ENCODE assay signal across 14 cellular contexts in genomic region chr16:53482123-53482522, GRCh38. TPM values are rescaled to one million over a fixed set of nuclear protein-coding genes. Genes with fewer than 3 reads are reported as not detected.
DNase-seq lines count a peak whose midpoint lies in the region; ATAC-seq and TF ChIP-seq lines count a peak whose summit lies in the region.
"Had no signal": no experiment of that assay in that cellular context is flagged by ENCODE, and none has a peak within 500 bp of the region (broad histone marks: within the 10 kb centered on the region; RNA-seq: fewer than 3 reads in every experiment).

No MANE protein-coding gene starts in this region.

- no peaks in the 10 kb centered on the region for H3K27me3 Mint-ChIP-seq in CD8-positive, alpha-beta memory T cell
- no peaks in the 10 kb centered on the region for H3K27me3 Mint-ChIP-seq in activated naive CD8-positive, alpha-beta T cell treated with anti-CD3 and anti-CD28 coated beads, Interleukin-2, amount 10 ng/mL, durations not matched to agents 7 days and 5 days
- H3K27me3 Mint-ChIP-seq in naive thymus-derived CD4-positive, alpha-beta T cell, result no peaks in the 10 kb centered on the region

- peaks cover 86% of the 10 kb centered on the region for H3K36me3 ChIP-seq in CD8-positive, alpha-beta memory T cell (ENCODE audit: insufficient read depth, low read length)
- peaks cover 59 to 99% (median 64%) of the 10 kb centered on the region in 3 experiments for H3K36me3 ChIP-seq in naive thymus-derived CD4-positive, alpha-beta T cell (ENCODE audit: control insufficient read depth in 2 of 3, insufficient read depth in 3 of 3, low read length in 3 of 3)
- H3K36me3 ChIP-seq in SJCRH30 (peaks cover 58% of the 10 kb centered on the region), uterus (no peaks in the 10 kb centered on the region)

- H3K9me3 Mint-ChIP-seq in CD8-positive, alpha-beta memory T cell, result peaks cover 22 to 34% (median 27%) of the 10 kb centered on the region in 5 donors
- H3K9me3 Mint-ChIP-seq in activated naive CD8-positive, alpha-beta T cell treated with anti-CD3 and anti-CD28 coated beads, Interleukin-2, amount 10 ng/mL, durations not matched to agents 7 days and 5 days, result peaks cover 24% of the 10 kb centered on the region
- H3K9me3 Mint-ChIP-seq in naive thymus-derived CD4-positive, alpha-beta T cell, result peaks cover 0 to 46% (median 20%) of the 10 kb centered on the region in 11 donors

- intact Hi-C loops in naive thymus-derived CD4-positive, alpha-beta T cell (cut with micrococcal nuclease), result no loop called here
- intact Hi-C loops in uterus (cut with DNase I; ENCODE audit: low total_unique reads), result no loop called here

- H3K27ac ChIP-seq in CD8-positive, alpha-beta memory T cell (ENCODE audit: low read depth, low read length), result no peak overlapping the region
- no peak overlapping the region for H3K27ac ChIP-seq in naive thymus-derived CD4-positive, alpha-beta T cell (ENCODE audit: low read depth, low read length)
- H3K27ac ChIP-seq in SJCRH30 (no peak overlapping the region), uterus (no peak overlapping the region)
- H3K27ac ChIP-seq: foreskin keratinocyte had no signal

- TF ChIP-seq CTCF in NB4 (IDR thresholded peaks at IDR 0.05; ENCODE audit: low read depth, low read length), result no peak
- no peak for TF ChIP-seq CTCF in uterus (IDR thresholded peaks at IDR 0.05)

- H3K36me3 Mint-ChIP-seq in CD8-positive, alpha-beta memory T cell, result peaks cover 49 to 97% (median 71%) of the 10 kb centered on the region in 3 donors
- H3K36me3 Mint-ChIP-seq in activated naive CD8-positive, alpha-beta T cell treated with anti-CD3 and anti-CD28 coated beads, Interleukin-2, amount 10 ng/mL, durations not matched to agents 7 days and 5 days, result peaks cover 91% of the 10 kb centered on the region
- H3K36me3 Mint-ChIP-seq in naive thymus-derived CD4-positive, alpha-beta T cell, result peaks cover 48 to 94% (median 89%) of the 10 kb centered on the region in 5 donors

- peaks cover 10% of the 10 kb centered on the region for H3K9me3 ChIP-seq in CD8-positive, alpha-beta memory T cell (ENCODE audit: low read length)
- peaks cover 8 to 19% (median 11%) of the 10 kb centered on the region in 3 experiments for H3K9me3 ChIP-seq in naive thymus-derived CD4-positive, alpha-beta T cell (ENCODE audit: control insufficient read depth in 2 of 3, low read length in 3 of 3)
- H3K9me3 ChIP-seq in SJCRH30 (replicated peaks) (no peaks in the 10 kb centered on the region), uterus (no peaks in the 10 kb centered on the region)

- CTCF ChIA-PET in CD8-positive, alpha-beta memory T cell (lab: Charles Lee), result no interaction called here
- CTCF ChIA-PET in naive thymus-derived CD4-positive, alpha-beta T cell (lab: Charles Lee), result no interaction called here

- no peaks in the 10 kb centered on the region for H3K27me3 ChIP-seq in CD8-positive, alpha-beta memory T cell (ENCODE audit: insufficient read depth, low read length, poor library complexity, severe bottlenecking)
- H3K27me3 ChIP-seq in naive thymus-derived CD4-positive, alpha-beta T cell (ENCODE audit: control insufficient read depth in 2 of 2, insufficient read depth in 2 of 2, low read length in 2 of 2), result no peaks in the 10 kb centered on the region
- H3K27me3 ChIP-seq in SJCRH30 (no peaks in the 10 kb centered on the region), uterus (no peaks in the 10 kb centered on the region)
- H3K27me3 ChIP-seq: foreskin keratinocyte had no signal

- TF ChIP-seq POLR2A in NB4 (IDR thresholded peaks at IDR 0.05; ENCODE audit: extremely low read depth, insufficient read length), result no peak
- no peak for TF ChIP-seq POLR2A in uterus (IDR thresholded peaks at IDR 0.05)

- POLR2A ChIA-PET in CD8-positive, alpha-beta memory T cell (lab: Charles Lee), result no interaction called here
- POLR2A ChIA-PET in activated naive CD8-positive, alpha-beta T cell treated with anti-CD3 and anti-CD28 coated beads, Interleukin-2, amount 10 ng/mL, durations not matched to agents 7 days and 5 days (lab: Charles Lee), result interaction anchor here (1.1 to 1.5 kb wide), 4 partner anchors 12 to 45 kb away, joined by 3 to 5 read pairs (median 4); no protein-coding TSS in a partner anchor
- POLR2A ChIA-PET in naive thymus-derived CD4-positive, alpha-beta T cell (lab: Charles Lee), result interaction anchor here (0.8 to 5.7 kb wide), 5 partner anchors 8 to 45 kb away, joined by 3 to 35 read pairs (median 4); partner anchors contain the start of gene RBL2

- H3K4me3 ChIP-seq in CD8-positive, alpha-beta memory T cell (ENCODE audit: low read length), result no peak overlapping the region
- H3K4me3 ChIP-seq in NB4 (ENCODE audit: low read depth, low read length) (no peak overlapping the region), SJCRH30 (no peak overlapping the region), uterus (no peak overlapping the region)
- no peak overlapping the region for H3K4me3 ChIP-seq in naive thymus-derived CD4-positive, alpha-beta T cell (ENCODE audit: low read length)

- no peak overlapping the region for H3K4me3 Mint-ChIP-seq in CD8-positive, alpha-beta memory T cell
- H3K4me3 Mint-ChIP-seq in activated naive CD8-positive, alpha-beta T cell treated with anti-CD3 and anti-CD28 coated beads, Interleukin-2, amount 10 ng/mL, durations not matched to agents 7 days and 5 days, result no peak overlapping the region
- peak overlapping the region in 2 of 10 donors; percentile 32 to 33 for H3K4me3 Mint-ChIP-seq in naive thymus-derived CD4-positive, alpha-beta T cell

- peaks cover 19 to 57% (median 39%) of the 10 kb centered on the region in 3 donors for H3K4me1 Mint-ChIP-seq in CD8-positive, alpha-beta memory T cell
- H3K4me1 Mint-ChIP-seq in activated naive CD8-positive, alpha-beta T cell treated with anti-CD3 and anti-CD28 coated beads, Interleukin-2, amount 10 ng/mL, durations not matched to agents 7 days and 5 days, result peaks cover 15% of the 10 kb centered on the region
- peaks cover 15 to 64% (median 38%) of the 10 kb centered on the region in 7 donors for H3K4me1 Mint-ChIP-seq in naive thymus-derived CD4-positive, alpha-beta T cell

- H3K4me1 ChIP-seq in CD8-positive, alpha-beta memory T cell (ENCODE audit: insufficient read depth, low read length), result peaks cover 11% of the 10 kb centered on the region
- H3K4me1 ChIP-seq in naive thymus-derived CD4-positive, alpha-beta T cell (ENCODE audit: control insufficient read depth in 2 of 2, insufficient read depth in 2 of 2, low read length in 2 of 2), result peaks cover 3 to 4% of the 10 kb centered on the region in 2 donors
- H3K4me1 ChIP-seq in SJCRH30 (no peaks in the 10 kb centered on the region), uterus (no peaks in the 10 kb centered on the region)
- H3K4me1 ChIP-seq: foreskin keratinocyte had no signal

- DNase-seq in CD8-positive, alpha-beta memory T cell, result no peak
- DNase-seq in NB4 (ENCODE audit: low read depth) (peak; percentile 85), SJCRH30 (no peak), uterus (no peak)
- DNase-seq in activated naive CD8-positive, alpha-beta T cell treated with anti-CD3 and anti-CD28 coated beads, Interleukin-2, amount 10 ng/mL, durations not matched to agents 7 days and 5 days, result no peak
- DNase-seq in naive thymus-derived CD4-positive, alpha-beta T cell, result no peak
- DNase-seq: activated CD4-positive, alpha-beta T cell treated with anti-CD3 and anti-CD28 coated beads, Interleukin-2, amount 50 U/mL, for 1 hour; amniotic stem cell; C1 segment of cervical spinal cord; cortex of kidney; foreskin keratinocyte; stimulated activated CD4-positive, alpha-beta T cell treated with anti-CD3 and anti-CD28 coated beads, Interleukin-1b, Interleukin-23, amount 100 ng/mL, for 48 hours had no signal

- ATAC-seq in activated naive CD8-positive, alpha-beta T cell treated with anti-CD3 and anti-CD28 coated beads, Interleukin-2, amount 10 ng/mL, durations not matched to agents 7 days and 5 days (ENCODE audit: low read depth), result no peak
- peak; percentile 86 for ATAC-seq in naive thymus-derived CD4-positive, alpha-beta T cell
- no peak for ATAC-seq in HG03045 (IDR thresholded peaks at IDR 0.05; ENCODE audit: unreplicated experiment)
- no peak for ATAC-seq in GM21576 (IDR thresholded peaks at IDR 0.05; ENCODE audit: unreplicated experiment)
- ATAC-seq: foreskin keratinocyte had no signal

- H3K27ac Mint-ChIP-seq in CD8-positive, alpha-beta memory T cell, result peak overlapping the region in 7 of 8 donors; percentile 3 to 79 (median 54)
- peak overlapping the region; percentile 26 for H3K27ac Mint-ChIP-seq in activated naive CD8-positive, alpha-beta T cell treated with anti-CD3 and anti-CD28 coated beads, Interleukin-2, amount 10 ng/mL, durations not matched to agents 7 days and 5 days
- H3K27ac Mint-ChIP-seq in naive thymus-derived CD4-positive, alpha-beta T cell, result peak overlapping the region in 8 of 9 donors; percentile 36 to 90 (median 78)

RNA-seq across cellular contexts. Expression of gene AKTIP, which starts 20.9 kb away (rescaled TPM):
- 10 to 100 TPM; 30.0 to 31.5 TPM for total RNA-seq in CD8-positive, alpha-beta memory T cell
- polyA plus RNA-seq in CD8-positive, alpha-beta memory T cell, result 55.6 TPM
- 10 to 100 TPM; 60.9 to 66.6 TPM for total RNA-seq in activated naive CD8-positive, alpha-beta T cell treated with anti-CD3 and anti-CD28 coated beads, Interleukin-2, amount 10 ng/mL, durations not matched to agents 7 days and 5 days
- total RNA-seq in naive thymus-derived CD4-positive, alpha-beta T cell, result 100 to 1,000 TPM in 2 of 5 experiments, 10 to 100 TPM in 3; 42.9 to 122 (median 66.7) TPM
- polyA plus RNA-seq in naive thymus-derived CD4-positive, alpha-beta T cell, result 100 to 1,000 TPM; 102 to 130 TPM
- 12.8 and 15.8 TPM in 2 replicates for total RNA-seq in SJCRH30 (2014; rRNA removed; shearing (Covaris generic))
- 10 to 100 TPM; 45.0 to 53.7 (median 48.8) TPM for total RNA-seq in uterus

RNA-seq across cellular contexts. Expression of gene RBL2, which starts 47.9 kb away (rescaled TPM):
- total RNA-seq in CD8-positive, alpha-beta memory T cell, result 10 to 100 TPM; 82.9 to 86.4 TPM
- 247 TPM for polyA plus RNA-seq in CD8-positive, alpha-beta memory T cell
- 100 to 1,000 TPM; 248 to 263 TPM for total RNA-seq in activated naive CD8-positive, alpha-beta T cell treated with anti-CD3 and anti-CD28 coated beads, Interleukin-2, amount 10 ng/mL, durations not matched to agents 7 days and 5 days
- total RNA-seq in naive thymus-derived CD4-positive, alpha-beta T cell, result 100 to 1,000 TPM; 158 to 452 (median 206) TPM
- 100 to 1,000 TPM; 253 to 328 TPM for polyA plus RNA-seq in naive thymus-derived CD4-positive, alpha-beta T cell
- 60.8 and 69.0 TPM in 2 replicates for total RNA-seq in SJCRH30 (2014; rRNA removed; shearing (Covaris generic))
- 100 to 1,000 TPM in 2 of 4 donors, 10 to 100 TPM in 2; 91.2 to 162 (median 118) TPM for total RNA-seq in uterus

Comparison
In these comparisons a context has a peak if more than half of its experiments do, and no peak if none do; other contexts are left out.
1. H3K27ac Mint-ChIP-seq: peak in every context shown above with its lines; median percentile 78 in naive thymus-derived CD4-positive, alpha-beta T cell; 54 in CD8-positive, alpha-beta memory T cell; 26 in activated naive CD8-positive, alpha-beta T cell treated with anti-CD3 and anti-CD28 coated beads, Interleukin-2, amount 10 ng/mL, durations not matched to agents 7 days and 5 days.